In the genomic region with DNA sequence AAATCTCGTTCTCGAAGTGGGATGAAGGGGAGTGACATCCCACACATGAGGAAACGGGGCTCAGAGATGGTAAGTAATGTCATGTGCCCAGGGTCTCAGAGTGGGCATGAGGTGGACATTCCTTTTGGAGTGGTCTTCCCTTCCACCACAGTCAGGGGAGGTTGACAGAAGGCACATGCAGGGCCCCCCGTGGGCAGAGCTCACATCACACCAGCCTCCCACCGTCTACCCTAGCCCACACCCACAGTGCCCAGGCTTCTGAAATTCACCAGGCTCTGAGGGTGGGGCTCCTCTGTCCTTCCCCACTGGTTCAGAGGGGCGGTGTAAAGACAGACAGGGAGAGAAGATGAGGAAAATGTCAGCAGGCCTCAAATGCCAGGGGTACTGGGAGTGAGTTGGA, we compare ENCODE assay signal across 29 cellular contexts. TPM values are rescaled to one million over a fixed set of nuclear protein-coding genes. Genes with fewer than 3 reads are reported as not detected.
DNase-seq lines count a peak whose midpoint lies in the region; ATAC-seq, FAIRE-seq and TF ChIP-seq lines count a peak whose summit lies in the region.
"Had no signal": no experiment of that assay in that cellular context is flagged by ENCODE, and none has a peak within 500 bp of the region (broad histone marks: within the 10 kb centered on the region; RNA-seq: fewer than 3 reads in every experiment).

No MANE protein-coding gene starts in this region.

- no peak for TF ChIP-seq CTCF in HEK293 (tag by site-specific recombination; IDR thresholded peaks at IDR 0.05)
- TF ChIP-seq CTCF in bronchial epithelial cell (IDR thresholded peaks at IDR 0.05; ENCODE audit: insufficient read depth, low read length, severe bottlenecking) = no peak
- no peak for TF ChIP-seq CTCF in lower lobe of right lung (IDR thresholded peaks at IDR 0.05)
- no peak for TF ChIP-seq CTCF in stomach (IDR thresholded peaks at IDR 0.05)

- H3K27ac ChIP-seq in HEK293 (ENCODE audit: extremely low read depth, low read depth, low read length) (no peak overlapping the region), lower lobe of right lung (peak overlapping the region; percentile 50), stomach (peak overlapping the region; percentile 28 to 76 (median 66))
- H3K27ac ChIP-seq: BLaER1, foreskin keratinocyte, WERI-Rb-1 had no signal

- CTCF ChIA-PET in HEK293 (lab: Yijun Ruan, JAX) = interaction anchor here (0.7 to 0.8 kb wide), 2 partner anchors 19 to 100 kb away, joined by 3 to 4 read pairs; no protein-coding TSS in a partner anchor

- TF ChIP-seq POLR2A in stomach (IDR thresholded peaks at IDR 0.05) (no peak), H54 (IDR thresholded peaks at IDR 0.05; ENCODE audit: low read depth, low read length) (no peak)

- no peak overlapping the region for H3K4me3 ChIP-seq in HEK293 (ENCODE audit: low read depth, low read length)
- H3K4me3 ChIP-seq in bronchial epithelial cell (ENCODE audit: low read depth, low read length) = no peak overlapping the region
- no peak overlapping the region for H3K4me3 ChIP-seq in lower lobe of right lung
- no peak overlapping the region for H3K4me3 ChIP-seq in stomach
- H3K4me3 ChIP-seq: BLaER1 had no signal

- H3K27me3 ChIP-seq in bronchial epithelial cell (ENCODE audit: control insufficient read depth, insufficient read depth, low read length) (no peaks in the 10 kb centered on the region), lower lobe of right lung (ENCODE audit: low read depth) (peaks cover 5% of the 10 kb centered on the region), stomach (peaks cover 0 to 9% (median 0%) of the 10 kb centered on the region in 3 donors)
- H3K27me3 ChIP-seq: foreskin keratinocyte had no signal

- no peak for TF ChIP-seq EP300 in stomach (IDR thresholded peaks at IDR 0.05)

- no peaks in the 10 kb centered on the region for H3K9me3 ChIP-seq in HEK293 (ENCODE audit: control insufficient read depth, insufficient read depth, low read depth, low read length)
- H3K9me3 ChIP-seq in lower lobe of right lung = no peaks in the 10 kb centered on the region
- no peaks in the 10 kb centered on the region for H3K9me3 ChIP-seq in stomach
- H3K9me3 ChIP-seq: BLaER1, Caco-2 had no signal

- WGBS in stomach, 5 donors = 80 to 89% (median 82%) methylated on average over 6 of the region's 6 CpGs

- intact Hi-C loops in lower lobe of right lung (cut with DNase I) = no loop called here
- intact Hi-C loops in stomach (cut with DNase I; ENCODE audit: low total_unique reads) = no loop called here

- no peaks in the 10 kb centered on the region for H3K36me3 ChIP-seq in HEK293 (ENCODE audit: control insufficient read depth in 2 of 2, insufficient read depth in 1 of 2, low read length in 2 of 2)
- H3K36me3 ChIP-seq in bronchial epithelial cell (ENCODE audit: control insufficient read depth, insufficient read depth, low read length) = no peaks in the 10 kb centered on the region
- no peaks in the 10 kb centered on the region for H3K36me3 ChIP-seq in lower lobe of right lung
- no peaks in the 10 kb centered on the region for H3K36me3 ChIP-seq in stomach
- H3K36me3 ChIP-seq: BLaER1, WERI-Rb-1 had no signal

- FAIRE-seq in bronchial epithelial cell (lab: Jason Lieb, UNC) (peak; percentile 28), H54 (lab: Jason Lieb, UNC) (no peak), RCC 7860 (lab: Jason Lieb, UNC) (no peak)
- FAIRE-seq: islet of Langerhans had no signal

- ATAC-seq in lower lobe of right lung = peak; percentile 11 to 40
- ATAC-seq: foreskin keratinocyte; stimulated activated naive CD8-positive, alpha-beta T cell treated with anti-CD3 and anti-CD28 coated beads, Interleukin-15, amount 100 ng/mL, for 72 hours had no signal

- POLR2A ChIA-PET in HEK293 (lab: Yijun Ruan, JAX) = no interaction called here

- DNase-seq in bronchial epithelial cell (ENCODE audit: low read depth) = no peak
- no peak for DNase-seq in lower lobe of right lung
- DNase-seq in stomach = no peak
- no peak for DNase-seq in H54 (ENCODE audit: insufficient read length, low spot score)
- DNase-seq in activated naive CD4-positive, alpha-beta T cell treated with Interleukin-2 at 50 U/mL for 16 hours = no peak
- DNase-seq in RCC 7860 (ENCODE audit: low spot score) = no peak
- DNase-seq in stimulated activated CD4-positive, alpha-beta T cell treated with anti-CD3 and anti-CD28 coated beads, Interleukin-4, amount 100 ng/mL, for 1 hour = no peak
- DNase-seq: ACHN; activated CD4-positive, alpha-beta T cell treated with anti-CD3 and anti-CD28 coated beads, Interleukin-2, amount 10 ng/mL, durations not matched to agents 24 days and 14 days; aorta; Caco-2; cerebellar nuclear complex; effector memory CD4-positive, alpha-beta T cell; foreskin keratinocyte; GOT3; hypothalamus; mesendoderm; NCI-H1105 treated with DMSO at 0.1 percent for 48 hours; NCI-H2029; NCI-H2227 treated with DMSO at 0.1 percent for 48 hours; nucleus accumbens; retina; stimulated activated CD4-positive, alpha-beta T cell treated with anti-CD3 and anti-CD28 coated beads, Interleukin-12 subunit alpha, Interleukin-12 subunit beta, amount 100 ng/mL, for 4 hours; stimulated activated naive CD8-positive, alpha-beta T cell treated with anti-CD3 and anti-CD28 coated beads, Interleukin-15, amount 100 ng/mL, for 72 hours; T-helper 9 cell; WERI-Rb-1 had no signal

- no peaks in the 10 kb centered on the region for H3K4me1 ChIP-seq in HEK293 (ENCODE audit: control insufficient read depth, insufficient read depth, low read length)
- peaks cover 41% of the 10 kb centered on the region for H3K4me1 ChIP-seq in lower lobe of right lung
- peaks cover 0 to 23% (median 12%) of the 10 kb centered on the region in 4 donors for H3K4me1 ChIP-seq in stomach
- H3K4me1 ChIP-seq: BLaER1, foreskin keratinocyte had no signal

TF ChIP-seq in HEK293, 187 proteins besides CTCF, POLR2A, EP300 and RAD21:
- 0 out of 2 replicates have a peak, but pooled peaks have one; percentile 23 for TF ChIP-seq EGR2 (tag by site-specific recombination; IDR thresholded peaks at IDR 0.05; ENCODE audit: low read depth)
- TF ChIP-seq KLF8 (tag by site-specific recombination; IDR thresholded peaks at IDR 0.05) = no peak
- TF ChIP-seq ZFHX2 (tag by site-specific recombination; conservative IDR thresholded peaks at IDR 0.05) = peak; percentile 62

RNA-seq across cellular contexts. Expression of gene TIMP3, which starts 41.1 kb away (rescaled TPM):
- total RNA-seq in bronchial epithelial cell (52.2 and 71.1 TPM in 2 replicates), lower lobe of right lung (390 TPM), stomach (100 to 1,000 TPM; 103 to 248 (median 212) TPM)
- 10 to 100 TPM; 30.4 to 55.9 (median 39.4) TPM for polyA plus RNA-seq in stomach
- total RNA-seq: activated CD4-positive, alpha-beta T cell treated with anti-CD3 and anti-CD28 coated beads, Interleukin-2, amount 10 ng/mL, durations not matched to agents 24 days and 14 days had no signal
